Comparison of ENCODE assay signal across 8 cellular contexts in the genomic region with DNA sequence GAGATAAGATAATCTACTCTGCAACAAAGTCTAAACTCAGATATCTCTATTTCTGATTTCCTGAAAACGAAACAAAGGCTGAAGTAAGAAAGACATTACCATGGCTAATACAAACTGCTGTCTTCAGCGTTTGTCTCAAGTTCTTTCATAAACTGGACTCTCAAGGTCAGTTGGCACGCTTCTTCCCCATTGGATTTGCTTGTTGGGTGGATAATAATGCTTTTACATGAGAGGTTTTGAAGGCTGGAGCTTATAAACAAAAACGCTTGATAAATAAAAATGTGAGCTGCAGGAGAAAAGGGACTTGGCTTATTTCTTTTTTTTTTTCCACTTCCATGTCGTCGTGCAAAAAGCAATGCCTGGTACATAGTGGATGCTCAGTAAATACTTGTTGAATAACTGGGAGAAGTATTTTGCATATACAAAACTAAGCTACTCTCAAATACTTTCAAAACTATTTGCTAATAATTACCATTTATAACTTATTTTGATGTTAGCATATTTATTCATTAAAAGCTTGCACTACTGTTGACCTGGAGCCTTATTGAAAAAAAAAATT.
A peak's percentile ranks its signal among the peaks of the same experiment; 100 is the strongest.
DNase-seq lines count a peak whose midpoint lies in the region; ATAC-seq, FAIRE-seq and TF ChIP-seq lines count a peak whose summit lies in the region.

No MANE protein-coding gene starts in this region.

- no peaks in the 10 kb centered on the region for H3K9me3 ChIP-seq in kidney (ENCODE audit: control insufficient read depth in 1 of 2, low read length in 2 of 2)

- H3K27ac ChIP-seq in adipose tissue (ENCODE audit: low read depth, low read length) (peak overlapping the region; percentile 83), kidney (ENCODE audit: low read depth in 2 of 2, low read length in 2 of 2) (peak overlapping the region; percentile 84 to 98), temporal lobe (ENCODE audit: low read depth, low read length) (peak overlapping the region; percentile 80)

- H3K9ac ChIP-seq in kidney (ENCODE audit: low read length in 2 of 2), result peak overlapping the region; percentile 53 to 61

- intact Hi-C loops in kidney (cut with DNase I), result no loop called here

- peaks cover 0 to 7% of the 10 kb centered on the region in 2 donors for H3K4me1 ChIP-seq in kidney (ENCODE audit: control insufficient read depth in 1 of 2, insufficient read depth in 1 of 2, low read depth in 1 of 2, low read length in 2 of 2)

- TF ChIP-seq CTCF in kidney (IDR thresholded peaks at IDR 0.05; ENCODE audit: borderline replicate concordance, extremely low read depth, insufficient read depth), result no peak

- peak overlapping the region; percentile 5 to 35 for H3K4me3 ChIP-seq in kidney (ENCODE audit: low read length in 2 of 2)

- DNase-seq in kidney, result no peak
- DNase-seq in NCI-H2029 treated with DMSO at 0.1 percent for 48 hours (lab: John Stamatoyannopoulos, UW), result no peak

- WGBS in adipose tissue, 3 donors, result 3 to 24% (median 6%) methylated on average over 6 of the region's 6 CpGs

- no peak for FAIRE-seq in kidney (lab: Jason Lieb, UNC)

- no peaks in the 10 kb centered on the region for H3K36me3 ChIP-seq in kidney (ENCODE audit: control insufficient read depth in 1 of 2, insufficient read depth in 2 of 2, low read length in 2 of 2)

- ATAC-seq in GM18907 (IDR thresholded peaks at IDR 0.05; ENCODE audit: unreplicated experiment), result peak; percentile 5
- ATAC-seq in HG03354 (IDR thresholded peaks at IDR 0.05; ENCODE audit: poor library complexity, severe bottlenecking, unreplicated experiment), result peak; percentile 14
- ATAC-seq in HG03039 (IDR thresholded peaks at IDR 0.05; ENCODE audit: unreplicated experiment), result no peak
- ATAC-seq in GM19455 (IDR thresholded peaks at IDR 0.05; ENCODE audit: unreplicated experiment), result no peak

Comparison
In these comparisons a context has a peak if more than half of its experiments do, and no peak if none do; other contexts are left out.
1. ATAC-seq: peak in GM18907 (single experiment) and HG03354 (single experiment); none in HG03039 (single experiment) and GM19455 (single experiment).
2. Peak in every context shown above with its lines, with median percentiles within 50 percentile points of each other: H3K27ac ChIP-seq.